8 cellular contexts compared by ENCODE assay signal in genomic region chr2:70083344-70084156, GRCh38. TPM values are rescaled to one million over a fixed set of nuclear protein-coding genes. Genes with fewer than 3 reads are reported as not detected.
DNase-seq lines count a peak whose midpoint lies in the region; ATAC-seq and TF ChIP-seq lines count a peak whose summit lies in the region.

No MANE protein-coding gene starts in this region.

- H3K4me1 Mint-ChIP-seq in stimulated activated naive B cell treated with anti-CD40 and anti-IgM and Interleukin-4, amounts not matched to agents 10 μg/mL and 1 μg/mL and 100 μg/mL, for 72 hours: peaks cover 34 to 50% of the 10 kb centered on the region in 2 donors

- no peaks in the 10 kb centered on the region for H3K9me2 ChIP-seq in hepatocyte (replicated peaks; ENCODE audit: insufficient read depth)

- H3K4me1 ChIP-seq in hepatocyte (ENCODE audit: insufficient read depth) (peaks cover 30% of the 10 kb centered on the region), SJCRH30 (peaks cover 16% of the 10 kb centered on the region)

- DNase-seq in DMS53 (lab: John Stamatoyannopoulos, UW): peak; percentile 41
- DNase-seq in DMS53 treated with DMSO at 0.1 percent for 48 hours (lab: John Stamatoyannopoulos, UW; ENCODE audit: unreplicated experiment): no peak
- peak; percentile 68 to 80 for DNase-seq in activated CD4-positive, alpha-beta T cell treated with anti-CD3 and anti-CD28 coated beads, Interleukin-2, amount 50 U/mL, for 48 hours
- DNase-seq in hepatocyte (ENCODE audit: low spot score): peak; percentile 71
- DNase-seq in stimulated activated naive B cell treated with anti-CD40 and anti-IgM and Interleukin-4, amounts not matched to agents 10 μg/mL and 1 μg/mL and 100 μg/mL, for 72 hours: peak; percentile 66
- no peak for DNase-seq in NCI-H2227 (lab: John Stamatoyannopoulos, UW; ENCODE audit: unreplicated experiment)
- DNase-seq in SJCRH30: no peak

- no peaks in the 10 kb centered on the region for H4K20me1 ChIP-seq in hepatocyte (ENCODE audit: insufficient read depth, poor library complexity, severe bottlenecking)

- peak; percentile 33 for ATAC-seq in HG03565 (IDR thresholded peaks at IDR 0.05; ENCODE audit: unreplicated experiment)
- peak; percentile 67 to 77 for ATAC-seq in stimulated activated naive B cell treated with anti-CD40 and anti-IgM and Interleukin-4, amounts not matched to agents 10 μg/mL and 1 μg/mL and 100 μg/mL, for 72 hours (replicated peaks)

- no peaks in the 10 kb centered on the region for H3K9me3 Mint-ChIP-seq in stimulated activated naive B cell treated with anti-CD40 and anti-IgM and Interleukin-4, amounts not matched to agents 10 μg/mL and 1 μg/mL and 100 μg/mL, for 72 hours

- H2AFZ ChIP-seq in hepatocyte: no peak overlapping the region

- peak overlapping the region; percentile 97 for H3K27ac Mint-ChIP-seq in stimulated activated naive B cell treated with anti-CD40 and anti-IgM and Interleukin-4, amounts not matched to agents 10 μg/mL and 1 μg/mL and 100 μg/mL, for 72 hours

- TF ChIP-seq CTCF in hepatocyte (IDR thresholded peaks at IDR 0.05; ENCODE audit: poor library complexity): no peak

- peak overlapping the region; percentile 100 for H3K27ac ChIP-seq in hepatocyte
- H3K27ac ChIP-seq in SJCRH30: no peak overlapping the region

- H3K4me3 Mint-ChIP-seq in stimulated activated naive B cell treated with anti-CD40 and anti-IgM and Interleukin-4, amounts not matched to agents 10 μg/mL and 1 μg/mL and 100 μg/mL, for 72 hours: peak overlapping the region; percentile 73 to 74

- peaks cover 26% of the 10 kb centered on the region for H3K79me2 ChIP-seq in hepatocyte

- H3K4me3 ChIP-seq in hepatocyte (no peak overlapping the region), SJCRH30 (no peak overlapping the region)

- H3K27me3 ChIP-seq in hepatocyte: no peaks in the 10 kb centered on the region
- H3K27me3 ChIP-seq in SJCRH30: no peaks in the 10 kb centered on the region

- peak overlapping the region; percentile 88 for H3K4me2 ChIP-seq in hepatocyte

- H3K36me3 ChIP-seq in hepatocyte (replicated peaks; ENCODE audit: insufficient read depth, low read depth) (peaks cover under 1% of the 10 kb centered on the region), SJCRH30 (peaks cover 56% of the 10 kb centered on the region)

- peaks cover 47 to 62% of the 10 kb centered on the region in 2 donors for H3K36me3 Mint-ChIP-seq in stimulated activated naive B cell treated with anti-CD40 and anti-IgM and Interleukin-4, amounts not matched to agents 10 μg/mL and 1 μg/mL and 100 μg/mL, for 72 hours

- WGBS in hepatocyte (ENCODE audit: low lambda C conversion rate, missing lambda C conversion rate): 71% methylated on average over 8 of the region's 8 CpGs

- H3K9me3 ChIP-seq in hepatocyte (ENCODE audit: low read depth) (no peaks in the 10 kb centered on the region), SJCRH30 (replicated peaks) (no peaks in the 10 kb centered on the region)

- no peaks in the 10 kb centered on the region for H3K27me3 Mint-ChIP-seq in stimulated activated naive B cell treated with anti-CD40 and anti-IgM and Interleukin-4, amounts not matched to agents 10 μg/mL and 1 μg/mL and 100 μg/mL, for 72 hours

RNA-seq across cellular contexts. Expression of gene PCBP1, which starts 3.7 kb away (rescaled TPM):
- total RNA-seq in hepatocyte: 88.5 and 97.1 TPM in 2 replicates
- polyA plus RNA-seq in hepatocyte: 180 and 183 TPM in 2 replicates
- total RNA-seq in SJCRH30 (2014; rRNA removed; shearing (Covaris generic)): 81.6 and 88.4 TPM in 2 replicates

Comparison
In these comparisons a context has a peak if more than half of its experiments do, and no peak if none do; other contexts are left out.
1. DNase-seq: peak in DMS53 (single experiment), activated CD4-positive, alpha-beta T cell treated with anti-CD3 and anti-CD28 coated beads, Interleukin-2, amount 50 U/mL, for 48 hours (2 of 2), hepatocyte (single experiment) and stimulated activated naive B cell treated with anti-CD40 and anti-IgM and Interleukin-4, amounts not matched to agents 10 μg/mL and 1 μg/mL and 100 μg/mL, for 72 hours (single experiment); none in DMS53 treated with DMSO at 0.1 percent for 48 hours (single experiment), NCI-H2227 (single experiment) and SJCRH30 (0 of 2).